Comparison of ENCODE assay signal across 24 cellular contexts in the genomic region with DNA sequence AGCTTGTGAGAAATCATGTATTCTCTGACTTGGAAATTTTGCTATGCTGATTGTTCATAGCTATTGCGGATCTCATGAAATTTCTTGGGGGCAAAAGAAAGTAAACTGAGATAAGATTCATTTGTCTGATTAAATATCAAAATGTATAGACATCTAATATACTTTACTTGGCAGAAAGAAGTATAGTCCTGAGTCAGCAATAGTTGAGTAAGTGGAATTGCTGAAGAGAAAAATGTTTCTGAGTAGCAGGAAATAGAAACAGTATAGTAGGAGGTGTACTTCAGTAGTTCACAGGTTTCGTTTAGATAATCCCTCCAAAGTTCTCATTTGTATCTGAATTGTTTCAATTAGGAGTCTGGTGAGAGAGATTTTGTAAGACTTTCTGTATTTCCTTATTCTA.
"Had no signal": no experiment of that assay in that cellular context is flagged by ENCODE, and none has a peak within 500 bp of the region (broad histone marks: within the 10 kb centered on the region; RNA-seq: fewer than 3 reads in every experiment).

No MANE protein-coding gene starts in this region.

- FAIRE-seq: islet of Langerhans, keratinocyte had no signal

- H3K9me3 ChIP-seq: esophagus squamous epithelium, gastrocnemius medialis, lower lobe of right lung had no signal

- H3K4me1 ChIP-seq: esophagus squamous epithelium, gastrocnemius medialis, heart right ventricle, left lung, lower lobe of right lung had no signal

- DNase-seq: dermis blood vessel endothelial cell; dorsolateral prefrontal cortex; effector CD4-positive, alpha-beta T cell; effector memory CD4-positive, alpha-beta T cell; erythroblast; esophagus squamous epithelium; foreskin fibroblast; foreskin melanocyte; gastrocnemius medialis; glutamatergic neuron; head of caudate nucleus; heart right ventricle; hippocampal formation; left cardiac atrium; left lung; left ventricle myocardium superior; lower lobe of right lung; mesenchymal stem cell had no signal

- H3K27ac ChIP-seq: coronary artery, dorsolateral prefrontal cortex, epithelial cell of prostate, esophagus squamous epithelium, gastrocnemius medialis, heart right ventricle, left lung, lower lobe of right lung had no signal

- ATAC-seq: esophagus mucosa, gastrocnemius medialis, heart right ventricle, left cardiac atrium, left lung, left ventricle myocardium superior, lower lobe of right lung had no signal

- H3K4me3 ChIP-seq: coronary artery, dorsolateral prefrontal cortex, esophagus squamous epithelium, gastrocnemius medialis, heart right ventricle, left lung, lower lobe of right lung had no signal

- H3K36me3 ChIP-seq: esophagus squamous epithelium, gastrocnemius medialis, heart right ventricle, left lung, lower lobe of right lung had no signal

- H3K27ac Mint-ChIP-seq: mesothelial cell of epicardium had no signal

- H3K27me3 ChIP-seq: esophagus squamous epithelium, gastrocnemius medialis, heart right ventricle, left lung had no signal

- H3K4me3 Mint-ChIP-seq: mesothelial cell of epicardium had no signal
